8 cellular contexts compared by ENCODE assay signal in the genomic region with DNA sequence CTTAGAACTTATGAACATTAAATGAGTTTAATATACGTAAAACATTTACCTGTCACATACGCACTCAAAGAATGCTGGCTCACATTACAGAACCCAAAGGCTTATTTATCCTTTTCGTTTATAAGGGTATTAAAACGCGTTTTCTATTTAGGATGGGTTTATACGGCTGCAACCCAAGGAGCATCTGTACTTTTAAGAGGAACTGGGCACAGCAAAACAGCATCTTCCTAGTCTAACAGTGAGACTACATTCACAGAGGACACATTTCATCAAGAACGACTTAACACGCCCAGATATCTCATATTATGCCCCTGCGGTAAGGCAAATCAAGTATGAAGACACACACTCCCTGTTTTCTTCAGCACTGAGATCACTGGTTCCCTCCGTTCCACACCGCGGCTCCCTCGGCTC. TPM values are rescaled to one million over a fixed set of nuclear protein-coding genes. Genes with fewer than 3 reads are reported as not detected.
DNase-seq lines count a peak whose midpoint lies in the region; ATAC-seq and TF ChIP-seq lines count a peak whose summit lies in the region.

No MANE protein-coding gene starts in this region.

- in situ Hi-C loops in astrocyte of the spinal cord (cut with HindIII; ENCODE audit: low sequenced_read_pairs) = no loop called here

- H3K4me2 ChIP-seq in mesenchymal stem cell (ENCODE audit: low read length, poor library complexity, severe bottlenecking) = peak overlapping the region; percentile 68

- peaks cover 28% of the 10 kb centered on the region for H3K36me3 Mint-ChIP-seq in CD8-positive, alpha-beta T cell

- H4K91ac ChIP-seq in mesenchymal stem cell (ENCODE audit: low read length) = no peak overlapping the region

- no peak for TF ChIP-seq CTCF in CD8-positive, alpha-beta T cell (IDR thresholded peaks at IDR 0.05)
- TF ChIP-seq CTCF in astrocyte of the spinal cord (IDR thresholded peaks at IDR 0.05; ENCODE audit: low read depth, low read length) = no peak

- H3K4me3 ChIP-seq in CD8-positive, alpha-beta T cell (ENCODE audit: low read depth, low read length) = peak overlapping the region; percentile 85
- H3K4me3 ChIP-seq in astrocyte of the spinal cord (ENCODE audit: low read depth, low read length) (peak overlapping the region; percentile 97), mesenchymal stem cell (ENCODE audit: insufficient read depth in 1 of 2, low read depth in 1 of 2, low read length in 2 of 2) (peak overlapping the region; percentile 75 to 93)

- DNase-seq in CD8-positive, alpha-beta T cell = no peak
- DNase-seq in astrocyte of the spinal cord (ENCODE audit: low read depth, low spot score) = no peak
- no peak for DNase-seq in mesenchymal stem cell
- DNase-seq in NAMALWA (ENCODE audit: low spot score) = no peak
- no peak for DNase-seq in stimulated activated naive CD4-positive, alpha-beta T cell treated with Interleukin-2 at 50 U/mL for 16 hours (lab: John Stamatoyannopoulos, UW)
- no peak for DNase-seq in C1 segment of cervical spinal cord (lab: John Stamatoyannopoulos, UW)

- no peaks in the 10 kb centered on the region for H3K36me3 ChIP-seq in CD8-positive, alpha-beta T cell (ENCODE audit: insufficient read depth, low read length)
- H3K36me3 ChIP-seq in mesenchymal stem cell (ENCODE audit: control insufficient read depth in 1 of 2, insufficient read depth in 2 of 2, low read depth in 1 of 2, low read length in 2 of 2) = no peaks in the 10 kb centered on the region

- no peak overlapping the region for H2BK5ac ChIP-seq in mesenchymal stem cell (ENCODE audit: low read depth, low read length, poor library complexity, severe bottlenecking)

- H3K9me3 ChIP-seq in CD8-positive, alpha-beta T cell (ENCODE audit: low read length) = no peaks in the 10 kb centered on the region
- no peaks in the 10 kb centered on the region for H3K9me3 ChIP-seq in mesenchymal stem cell (ENCODE audit: control insufficient read depth, low read length)

- peak; percentile 39 for ATAC-seq in CD8-positive, alpha-beta T cell
- ATAC-seq in GM21367 (IDR thresholded peaks at IDR 0.05; ENCODE audit: unreplicated experiment) = peak; percentile 0
- ATAC-seq in HG03575 (IDR thresholded peaks at IDR 0.05; ENCODE audit: extremely low read depth, insufficient number of reproducible peaks, low FRiP score, unreplicated experiment) = peak; percentile 12

- H2BK120ac ChIP-seq in mesenchymal stem cell (ENCODE audit: low read depth, low read length) = no peak overlapping the region

- peak overlapping the region; percentile 8 for H4K8ac ChIP-seq in mesenchymal stem cell (ENCODE audit: low read length)

- CTCF ChIA-PET in CD8-positive, alpha-beta T cell (lab: Charles Lee) = interaction anchor here (0.8 to 5.0 kb wide), 4 partner anchors 20 to 92 kb away, joined by 3 to 26 read pairs (median 3); partner anchors contain the start of genes ELAPOR2 and TMEM243

- H3K4me3 Mint-ChIP-seq in CD8-positive, alpha-beta T cell = peak overlapping the region; percentile 99

- no peak overlapping the region for H2BK12ac ChIP-seq in mesenchymal stem cell (ENCODE audit: low read length in 2 of 2)

- H3K18ac ChIP-seq in mesenchymal stem cell (ENCODE audit: low read depth in 1 of 2, low read length in 2 of 2) = peak overlapping the region; percentile 67 to 90

- peak overlapping the region; percentile 92 for H3K27ac ChIP-seq in CD8-positive, alpha-beta T cell (ENCODE audit: low read depth, low read length)
- H3K27ac ChIP-seq in mesenchymal stem cell (ENCODE audit: low read length, poor library complexity, severe bottlenecking) = peak overlapping the region; percentile 84

- H2BK15ac ChIP-seq in mesenchymal stem cell (ENCODE audit: low read depth, poor library complexity, severe bottlenecking) = no peak overlapping the region

- H3K4me1 ChIP-seq in CD8-positive, alpha-beta T cell (ENCODE audit: insufficient read depth, low read length) = peaks cover 37% of the 10 kb centered on the region
- H3K4me1 ChIP-seq in mesenchymal stem cell (ENCODE audit: control insufficient read depth, insufficient read depth, low read depth, low read length) = no peaks in the 10 kb centered on the region

- H3K27me3 ChIP-seq in CD8-positive, alpha-beta T cell (ENCODE audit: insufficient read depth, low read length) = no peaks in the 10 kb centered on the region
- H3K27me3 ChIP-seq in mesenchymal stem cell (ENCODE audit: control insufficient read depth in 1 of 2, insufficient read depth in 1 of 2, low read length in 2 of 2) = no peaks in the 10 kb centered on the region

- peak overlapping the region; percentile 96 for H2AFZ ChIP-seq in mesenchymal stem cell (ENCODE audit: low read depth, low read length)

- H3K79me1 ChIP-seq in mesenchymal stem cell (replicated peaks; ENCODE audit: low read length, poor library complexity, severe bottlenecking) = no peaks in the 10 kb centered on the region

- no peak overlapping the region for H2AK5ac ChIP-seq in mesenchymal stem cell (ENCODE audit: low read length, severe bottlenecking)

- peaks cover 43% of the 10 kb centered on the region for H3K4me1 Mint-ChIP-seq in CD8-positive, alpha-beta T cell (ENCODE audit: low read depth)

- H3K9me3 Mint-ChIP-seq in CD8-positive, alpha-beta T cell = no peaks in the 10 kb centered on the region

- H3K27me3 Mint-ChIP-seq in CD8-positive, alpha-beta T cell (ENCODE audit: low read depth) = no peaks in the 10 kb centered on the region

- H3K27ac Mint-ChIP-seq in CD8-positive, alpha-beta T cell = peak overlapping the region; percentile 97

- no peak overlapping the region for H3K23ac ChIP-seq in mesenchymal stem cell (ENCODE audit: low read length in 2 of 2)

- WGBS in mesenchymal stem cell = 4% methylated on average over 10 of the region's 13 CpGs

- peak overlapping the region in 1 of 2 experiments; percentile 26 for H3K14ac ChIP-seq in mesenchymal stem cell (ENCODE audit: low read length in 2 of 2)

- peak overlapping the region in 1 of 2 experiments; percentile 43 for H3K4ac ChIP-seq in mesenchymal stem cell (ENCODE audit: low read depth in 1 of 2, low read length in 2 of 2)

- peak overlapping the region; percentile 99 for H3K9ac ChIP-seq in mesenchymal stem cell (ENCODE audit: low read length)

- intact Hi-C loops in CD8-positive, alpha-beta T cell (cut with DNase I, micrococcal nuclease) = loop anchor here (1.0 to 5.0 kb wide), 8 partner anchors 27 to 781 kb away; partner anchors contain the start of genes ELAPOR2 (in 2 of the 2), TMEM243 (in 2 of the 2), ADAM22 (in 1 of the 2) and CROT (in 1 of the 2)

- POLR2A ChIA-PET in CD8-positive, alpha-beta T cell (lab: Charles Lee) = interaction anchor here (0.8 to 6.9 kb wide), 15 partner anchors 9 to 194 kb away, joined by 3 to 112 read pairs (median 4); partner anchors contain the start of genes CROT, ELAPOR2 and TMEM243

RNA-seq across cellular contexts. Expression of gene DMTF1, which starts 0.5 kb away (rescaled TPM):
- total RNA-seq in CD8-positive, alpha-beta T cell = 100 to 1,000 TPM in 1 of 2 experiments, 10 to 100 TPM in 1; 97.9 to 103 TPM
- polyA plus RNA-seq in mesenchymal stem cell (2013, experiment 1 of 2) = 36.8 TPM
- 34.2 TPM for polyA plus RNA-seq in mesenchymal stem cell (2013, experiment 2 of 2)
